Comparison of ENCODE assay signal across 8 cellular contexts in genomic region chr5:168219515-168220410, GRCh38.
A peak's percentile ranks its signal among the peaks of the same experiment; 100 is the strongest.
DNase-seq lines count a peak whose midpoint lies in the region; ATAC-seq and TF ChIP-seq lines count a peak whose summit lies in the region.

No MANE protein-coding gene starts in this region.

- intact Hi-C loops in activated T-helper 1 cell treated with anti-CD3 and anti-CD28 coated beads, Interleukin-12 subunit alpha, Interleukin-12 subunit beta, Interleukin-2, Interleukin-4 antibody, amounts not matched to agents 30 ng/mL and 10 ng/mL and 1 ng/mL, durations not matched to agents 14 hours and 24 hours and 36 hours (cut with micrococcal nuclease) = loop anchor here (1.0 kb wide), 2 partner anchors 105 to 496 kb away; no protein-coding TSS in a partner anchor

- H3K4me3 Mint-ChIP-seq in activated T-helper 1 cell treated with anti-CD3 and anti-CD28 coated beads, Interleukin-12 subunit alpha, Interleukin-12 subunit beta, Interleukin-2, Interleukin-4 antibody, amounts not matched to agents 30 ng/mL and 10 ng/mL and 1 ng/mL, durations not matched to agents 14 hours and 24 hours and 36 hours = no peak overlapping the region

- TF ChIP-seq POLR2A in gastroesophageal sphincter (IDR thresholded peaks at IDR 0.05) = no peak

- ATAC-seq in GM19455 (IDR thresholded peaks at IDR 0.05; ENCODE audit: unreplicated experiment) (peak; percentile 92), HG03457 (IDR thresholded peaks at IDR 0.05; ENCODE audit: unreplicated experiment) (peak; percentile 82), gastroesophageal sphincter (peak; percentile 34)

- no peaks in the 10 kb centered on the region for H3K9me3 ChIP-seq in gastroesophageal sphincter

- no peak overlapping the region for H3K4me3 ChIP-seq in gastroesophageal sphincter

- no peak for TF ChIP-seq EP300 in gastroesophageal sphincter (IDR thresholded peaks at IDR 0.05)

- H3K27ac ChIP-seq in gastroesophageal sphincter = no peak overlapping the region

- H3K4me1 Mint-ChIP-seq in activated T-helper 1 cell treated with anti-CD3 and anti-CD28 coated beads, Interleukin-12 subunit alpha, Interleukin-12 subunit beta, Interleukin-2, Interleukin-4 antibody, amounts not matched to agents 30 ng/mL and 10 ng/mL and 1 ng/mL, durations not matched to agents 14 hours and 24 hours and 36 hours (ENCODE audit: low read depth) = no peaks in the 10 kb centered on the region

- H3K27me3 Mint-ChIP-seq in activated T-helper 1 cell treated with anti-CD3 and anti-CD28 coated beads, Interleukin-12 subunit alpha, Interleukin-12 subunit beta, Interleukin-2, Interleukin-4 antibody, amounts not matched to agents 30 ng/mL and 10 ng/mL and 1 ng/mL, durations not matched to agents 14 hours and 24 hours and 36 hours (ENCODE audit: insufficient read depth) = peaks cover 22% of the 10 kb centered on the region

- H3K36me3 Mint-ChIP-seq in activated T-helper 1 cell treated with anti-CD3 and anti-CD28 coated beads, Interleukin-12 subunit alpha, Interleukin-12 subunit beta, Interleukin-2, Interleukin-4 antibody, amounts not matched to agents 30 ng/mL and 10 ng/mL and 1 ng/mL, durations not matched to agents 14 hours and 24 hours and 36 hours (ENCODE audit: low read depth) = no peaks in the 10 kb centered on the region

- H3K27ac Mint-ChIP-seq in activated T-helper 1 cell treated with anti-CD3 and anti-CD28 coated beads, Interleukin-12 subunit alpha, Interleukin-12 subunit beta, Interleukin-2, Interleukin-4 antibody, amounts not matched to agents 30 ng/mL and 10 ng/mL and 1 ng/mL, durations not matched to agents 14 hours and 24 hours and 36 hours = no peak overlapping the region

- peaks cover 0 to 3% (median 0%) of the 10 kb centered on the region in 3 donors for H3K4me1 ChIP-seq in gastroesophageal sphincter

- no peaks in the 10 kb centered on the region for H3K9me3 Mint-ChIP-seq in activated T-helper 1 cell treated with anti-CD3 and anti-CD28 coated beads, Interleukin-12 subunit alpha, Interleukin-12 subunit beta, Interleukin-2, Interleukin-4 antibody, amounts not matched to agents 30 ng/mL and 10 ng/mL and 1 ng/mL, durations not matched to agents 14 hours and 24 hours and 36 hours

- TF ChIP-seq CTCF in gastroesophageal sphincter (IDR thresholded peaks at IDR 0.05) = peak; percentile 83 to 93 (median 88)

- H3K36me3 ChIP-seq in gastroesophageal sphincter = no peaks in the 10 kb centered on the region

- DNase-seq in ELR (ENCODE audit: low read depth) (peak; percentile 73), NCI-H526 treated with DMSO at 0.1 percent for 48 hours (lab: John Stamatoyannopoulos, UW) (peak; percentile 26), occipital lobe (lab: John Stamatoyannopoulos, UW) (peak; percentile 37), T-helper 9 cell (no peak)
- peak; percentile 20 for DNase-seq in activated T-helper 1 cell treated with anti-CD3 and anti-CD28 coated beads, Interleukin-12 subunit alpha, Interleukin-12 subunit beta, Interleukin-2, Interleukin-4 antibody, amounts not matched to agents 30 ng/mL and 10 ng/mL and 1 ng/mL, durations not matched to agents 14 hours and 24 hours and 36 hours (ENCODE audit: low spot score)

- peaks cover 15% of the 10 kb centered on the region for H3K27me3 ChIP-seq in gastroesophageal sphincter

- WGBS in gastroesophageal sphincter (ENCODE audit: low coverage in 1 of 2), 2 donors = 17 to 80% methylated on average over 1 to 8 of the region's 8 CpGs

Comparison
In these comparisons a context has a peak if more than half of its experiments do, and no peak if none do; other contexts are left out.
1. ATAC-seq: peak in every context shown above with its lines; median percentile 92 in GM19455; 82 in HG03457; 34 in gastroesophageal sphincter.